Comparison of ENCODE assay signal across 8 cellular contexts in the genomic region with DNA sequence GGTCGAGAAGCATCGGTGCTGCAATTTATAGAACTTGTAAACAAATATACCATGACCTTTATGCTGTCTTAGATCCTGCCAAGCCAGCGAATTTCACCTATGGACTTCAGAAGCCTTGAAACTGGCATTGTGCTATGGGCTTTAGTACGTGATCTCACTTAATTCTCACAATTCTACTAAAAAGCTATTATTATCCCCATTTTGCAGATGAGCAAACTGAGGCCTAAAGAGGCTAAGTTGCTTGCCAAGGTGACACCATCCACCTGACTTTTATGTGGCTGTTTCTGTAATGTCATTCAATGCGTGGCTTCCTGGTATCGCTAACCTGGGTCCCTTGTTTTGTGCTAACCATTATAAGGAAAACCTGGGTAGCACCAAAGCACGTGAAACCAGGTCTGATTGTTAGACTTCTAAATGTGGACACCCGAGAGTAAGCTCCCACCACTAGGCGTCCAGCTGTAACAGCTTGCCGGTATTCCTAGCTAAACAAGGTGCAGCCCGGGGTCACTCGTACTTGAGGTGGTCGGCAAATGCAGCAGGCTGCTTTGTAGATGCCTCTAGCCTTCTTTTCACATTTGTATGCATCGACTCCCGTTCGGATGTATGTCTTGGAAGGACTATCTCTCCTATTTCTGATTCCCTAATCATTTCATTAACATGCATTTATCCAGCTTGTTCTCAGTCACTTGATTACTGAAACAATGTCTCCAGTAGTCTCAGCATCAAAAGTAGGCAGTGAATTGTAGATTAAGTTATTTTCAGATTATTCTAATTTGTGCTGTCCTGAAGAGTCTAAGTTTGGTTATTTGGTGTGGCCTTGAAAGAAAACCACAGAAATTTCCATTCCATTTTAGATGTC. TPM values are rescaled to one million over a fixed set of nuclear protein-coding genes. Genes with fewer than 3 reads are reported as not detected.
A peak's percentile ranks its signal among the peaks of the same experiment; 100 is the strongest.
DNase-seq lines count a peak whose midpoint lies in the region; ATAC-seq and TF ChIP-seq lines count a peak whose summit lies in the region.

No MANE protein-coding gene starts in this region.

- peak overlapping the region in 1 of 2 donors; percentile 43 for H3K9ac ChIP-seq in liver (ENCODE audit: low read depth in 1 of 2, low read length in 2 of 2)

- peaks cover 51% of the 10 kb centered on the region for H3K27me3 ChIP-seq in DOHH2 (ENCODE audit: control insufficient read depth, low read length)
- no peaks in the 10 kb centered on the region for H3K27me3 ChIP-seq in liver (ENCODE audit: control insufficient read depth in 4 of 4, insufficient read depth in 4 of 4, low read length in 3 of 4)
- H3K27me3 ChIP-seq in thoracic aorta (replicated peaks; ENCODE audit: insufficient read depth) = no peaks in the 10 kb centered on the region

- peak overlapping the region in 3 of 5 experiments; percentile 1 to 67 (median 5) for H3K27ac Mint-ChIP-seq in brain

- WGBS in liver = 60% methylated on average over 16 of the region's 16 CpGs

- peaks cover 45% of the 10 kb centered on the region for H3K27me3 Mint-ChIP-seq in brain

- H3K36me3 Mint-ChIP-seq in brain = no peaks in the 10 kb centered on the region

- ATAC-seq in thoracic aorta (ENCODE audit: insufficient number of reproducible peaks, low FRiP score, low read depth) = no peak
- ATAC-seq in HG03196 (IDR thresholded peaks at IDR 0.05; ENCODE audit: unreplicated experiment) = no peak

- H4K20me1 ChIP-seq in DOHH2 (ENCODE audit: control insufficient read depth, insufficient read depth, low read depth, low read length) = no peaks in the 10 kb centered on the region

- DNase-seq in LoVo (ENCODE audit: low spot score) (peak; percentile 24), thoracic aorta (ENCODE audit: low spot score) (no peak), NCI-H1105 (lab: John Stamatoyannopoulos, UW) (no peak)
- no peak for DNase-seq in stimulated activated CD4-positive, alpha-beta T cell treated with anti-CD3 and anti-CD28 coated beads, Interleukin-2, amount 100 ng/mL, for 24 hours

- no peaks in the 10 kb centered on the region for H3K9me2 ChIP-seq in DOHH2 (replicated peaks; ENCODE audit: control insufficient read depth, low read length)

- 0 out of 2 replicates have a peak, but pooled peaks cover 6% of the 10 kb centered on the region for H3F3A ChIP-seq in DOHH2 (ENCODE audit: control insufficient read depth, insufficient read depth)

- TF ChIP-seq CTCF in DOHH2 (IDR thresholded peaks at IDR 0.05; ENCODE audit: low read depth, low read length, poor library complexity, severe bottlenecking) (no peak), brain (conservative IDR thresholded peaks at IDR 0.05) (no peak), liver (IDR thresholded peaks at IDR 0.05; ENCODE audit: low read depth, low read length, missing input control) (no peak), thoracic aorta (IDR thresholded peaks at IDR 0.05) (peak; percentile 55)

- no peaks in the 10 kb centered on the region for H3K79me2 ChIP-seq in DOHH2 (ENCODE audit: control insufficient read depth, low read length)

- H3K36me3 ChIP-seq in DOHH2 (ENCODE audit: control insufficient read depth, low read length) (no peaks in the 10 kb centered on the region), liver (ENCODE audit: control insufficient read depth in 4 of 4, insufficient read depth in 3 of 4, low read depth in 1 of 4, low read length in 3 of 4) (no peaks in the 10 kb centered on the region), thoracic aorta (no peaks in the 10 kb centered on the region)

- peaks cover 0 to 3% (median 0%) of the 10 kb centered on the region in 5 experiments for H3K9me3 Mint-ChIP-seq in brain

- TF ChIP-seq RAD21 in liver (IDR thresholded peaks at IDR 0.05) = peak; percentile 1 to 6

- no peak overlapping the region for H3K27ac ChIP-seq in DOHH2 (ENCODE audit: low read depth, low read length)
- H3K27ac ChIP-seq in liver (ENCODE audit: low read depth in 1 of 2, low read length in 2 of 2) = peak overlapping the region; percentile 87 to 90
- peak overlapping the region; percentile 54 to 73 for H3K27ac ChIP-seq in thoracic aorta

- H3K9me3 ChIP-seq in DOHH2 (ENCODE audit: control insufficient read depth, insufficient read depth, low read length) (no peaks in the 10 kb centered on the region), liver (ENCODE audit: control insufficient read depth in 4 of 4, low read length in 3 of 4) (no peaks in the 10 kb centered on the region), thoracic aorta (no peaks in the 10 kb centered on the region)

- H3K4me3 Mint-ChIP-seq in brain = peak overlapping the region; percentile 60 to 85 (median 84)

- no peak overlapping the region for H3K4me3 ChIP-seq in DOHH2 (ENCODE audit: low read length)
- peak overlapping the region; percentile 61 to 88 (median 81) for H3K4me3 ChIP-seq in liver (ENCODE audit: low read depth in 1 of 3, low read length in 3 of 3)
- H3K4me3 ChIP-seq in thoracic aorta = peak overlapping the region; percentile 82

- 0 out of 2 replicates have a peak, but pooled peaks cover 3% of the 10 kb centered on the region for H3K4me1 ChIP-seq in DOHH2 (ENCODE audit: control insufficient read depth, low read length)
- peaks cover 9 to 39% (median 30%) of the 10 kb centered on the region in 4 donors for H3K4me1 ChIP-seq in liver (ENCODE audit: control insufficient read depth in 4 of 4, insufficient read depth in 4 of 4, low read length in 3 of 4)
- peaks cover 13 to 45% of the 10 kb centered on the region in 2 donors for H3K4me1 ChIP-seq in thoracic aorta (ENCODE audit: control insufficient read depth in 1 of 2, low read depth in 2 of 2)

- H3K4me2 ChIP-seq in DOHH2 (ENCODE audit: low read length) = peak overlapping the region; percentile 61

- H3K4me1 Mint-ChIP-seq in brain = peaks cover 22% of the 10 kb centered on the region

TF ChIP-seq in liver, 16 proteins besides CTCF, POLR2A, EP300 and RAD21:
- no peak for TF ChIP-seq HNF4A (conservative IDR thresholded peaks at IDR 0.05)
- TF ChIP-seq, protein P1, sequence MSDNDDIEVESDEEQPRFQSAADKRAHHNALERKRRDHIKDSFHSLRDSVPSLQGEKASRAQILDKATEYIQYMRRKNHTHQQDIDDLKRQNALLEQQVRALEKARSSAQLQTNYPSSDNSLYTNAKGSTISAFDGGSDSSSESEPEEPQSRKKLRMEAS (IDR thresholded peaks at IDR 0.05) = peak; percentile 43

RNA-seq across cellular contexts. Expression of a gene that starts 1.1 kb away (rescaled TPM):
- polyA plus RNA-seq in brain (ENCODE audit: insufficient read depth, low read depth, low replicate concordance) (17.9 TPM), liver (1 to 10 TPM; 2.4 to 3.0 TPM)
- total RNA-seq in liver (1 to 10 TPM; 3.5 to 8.9 TPM), thoracic aorta (10 to 100 TPM; 30.6 to 48.5 TPM)
